Comparison of ENCODE assay signal across 2 cellular contexts in the genomic region with DNA sequence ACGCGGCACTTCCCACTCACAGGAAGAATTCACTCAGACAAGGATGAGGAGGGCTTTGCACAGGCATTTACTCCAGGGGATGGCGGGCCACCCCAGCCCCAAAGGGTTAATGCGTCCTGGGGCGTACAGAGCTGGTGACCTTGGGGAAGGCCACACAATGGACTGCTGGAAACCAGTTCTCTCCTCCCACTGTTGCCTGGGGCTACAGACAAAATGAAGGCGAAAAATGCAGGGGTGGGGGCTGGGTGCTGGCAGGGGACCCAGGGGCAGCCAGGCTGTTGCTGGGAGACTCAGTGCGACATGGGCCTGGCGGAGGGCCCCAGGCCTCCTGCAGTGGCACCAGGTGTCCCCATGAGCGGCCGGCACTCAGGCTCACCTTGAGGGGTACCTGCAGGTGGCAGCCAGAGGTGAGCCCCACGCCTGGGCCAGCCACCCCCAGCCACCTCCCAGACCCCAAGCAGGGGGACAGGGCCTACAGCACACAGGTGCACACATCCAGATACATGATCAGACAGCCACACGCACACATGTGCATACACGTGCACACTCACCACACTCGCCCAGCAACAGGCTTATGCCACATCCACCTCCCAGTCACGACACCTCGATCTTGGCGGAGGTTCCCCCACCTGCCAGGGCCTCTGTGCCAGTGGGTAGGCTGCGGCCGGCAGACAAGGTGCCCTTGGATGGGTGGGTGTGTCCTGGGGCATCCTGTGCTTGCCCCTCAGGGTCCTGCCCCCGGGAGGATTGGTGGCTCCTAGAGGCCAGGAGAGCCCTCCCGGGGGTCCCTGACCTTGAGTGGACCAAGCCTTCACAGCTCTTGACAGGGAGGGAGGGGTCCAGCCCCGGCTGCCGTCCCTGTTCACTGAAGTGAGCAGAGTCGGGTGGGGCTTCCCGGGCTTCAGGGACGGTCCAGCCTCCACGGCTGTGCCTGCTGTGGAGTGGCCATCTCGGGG.
TF ChIP-seq lines count a peak whose summit lies in the region.

No MANE protein-coding gene starts in this region.

TF ChIP-seq in SK-N-SH, 30 proteins besides CTCF, POLR2A, EP300 and RAD21 (continued from another document):
- TF ChIP-seq USF2 (IDR thresholded peaks at IDR 0.05; ENCODE audit: borderline replicate concordance, low read depth, low read length) = no peak
- no peak for TF ChIP-seq NRF1 (IDR thresholded peaks at IDR 0.05; ENCODE audit: low read depth, low read length)
- TF ChIP-seq NFIC (IDR thresholded peaks at IDR 0.05; ENCODE audit: borderline replicate concordance) = no peak
- no peak for TF ChIP-seq TAF1 (IDR thresholded peaks at IDR 0.05; ENCODE audit: borderline replicate concordance, low read depth, low read length)
- no peak for TF ChIP-seq FOSL2 (IDR thresholded peaks at IDR 0.05; ENCODE audit: borderline replicate concordance, low read depth)

TF ChIP-seq in SK-N-SH treated with all-trans-retinoic acid at 6 μM for 48 hours, 23 proteins besides CTCF, POLR2A, EP300 and RAD21 (continued from another document):
- TF ChIP-seq, protein P1, sequence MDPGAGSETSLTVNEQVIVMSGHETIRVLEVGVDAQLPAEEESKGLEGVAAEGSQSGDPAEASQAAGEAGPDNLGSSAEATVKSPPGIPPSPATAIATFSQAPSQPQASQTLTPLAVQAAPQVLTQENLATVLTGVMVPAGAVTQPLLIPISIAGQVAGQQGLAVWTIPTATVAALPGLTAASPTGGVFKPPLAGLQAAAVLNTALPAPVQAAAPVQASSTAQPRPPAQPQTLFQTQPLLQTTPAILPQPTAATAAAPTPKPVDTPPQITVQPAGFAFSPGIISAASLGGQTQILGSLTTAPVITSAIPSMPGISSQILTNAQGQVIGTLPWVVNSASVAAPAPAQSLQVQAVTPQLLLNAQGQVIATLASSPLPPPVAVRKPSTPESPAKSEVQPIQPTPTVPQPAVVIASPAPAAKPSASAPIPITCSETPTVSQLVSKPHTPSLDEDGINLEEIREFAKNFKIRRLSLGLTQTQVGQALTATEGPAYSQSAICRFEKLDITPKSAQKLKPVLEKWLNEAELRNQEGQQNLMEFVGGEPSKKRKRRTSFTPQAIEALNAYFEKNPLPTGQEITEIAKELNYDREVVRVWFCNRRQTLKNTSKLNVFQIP (CRISPR knock-in tag; IDR thresholded peaks at IDR 0.05; ENCODE audit: borderline replicate concordance, low read depth) = no peak
- TF ChIP-seq BACH2 (CRISPR knock-in tag; IDR thresholded peaks at IDR 0.05; ENCODE audit: borderline replicate concordance) (no peak), ZFP30 (CRISPR knock-in tag; IDR thresholded peaks at IDR 0.05) (no peak), ZNF70 (CRISPR knock-in tag; IDR thresholded peaks at IDR 0.05) (no peak), ZC3H10 (CRISPR knock-in tag; IDR thresholded peaks at IDR 0.05) (no peak), SNAI2 (CRISPR knock-in tag; IDR thresholded peaks at IDR 0.05) (no peak), ESRRG (CRISPR knock-in tag; IDR thresholded peaks at IDR 0.05) (no peak), CSRNP3 (CRISPR knock-in tag; IDR thresholded peaks at IDR 0.05) (no peak), ZNF565 (CRISPR knock-in tag; conservative IDR thresholded peaks at IDR 0.05; ENCODE audit: low read depth) (no peak)
